In genomic region chr11:103055174-103055890, GRCh38 we compare ENCODE assay signal across 8 cellular contexts. TPM values are rescaled to one million over a fixed set of nuclear protein-coding genes. Genes with fewer than 3 reads are reported as not detected.
A peak's percentile ranks its signal among the peaks of the same experiment; 100 is the strongest.
DNase-seq lines count a peak whose midpoint lies in the region; ATAC-seq, FAIRE-seq and TF ChIP-seq lines count a peak whose summit lies in the region.

No MANE protein-coding gene starts in this region.

- no peak overlapping the region for H3K27ac Mint-ChIP-seq in activated CD4-positive, alpha-beta T cell treated with anti-CD3 and anti-CD28 coated beads, Interleukin-2, amount 10 ng/mL, durations not matched to agents 24 days and 14 days

- TF ChIP-seq CTCF in adrenal gland (IDR thresholded peaks at IDR 0.05) (peak; percentile 59 to 72 (median 65)), keratinocyte (optimal IDR thresholded peaks at IDR 0.05 in 1 of 3, IDR thresholded peaks at IDR 0.05 in 1 of 3, conservative IDR thresholded peaks at IDR 0.05 in 1 of 3; ENCODE audit: extremely low read depth in 1 of 3, insufficient read depth in 2 of 3, low read length in 3 of 3) (peak in 2 of 3 experiments; percentile 38), thyroid gland (IDR thresholded peaks at IDR 0.05) (peak in 3 of 6 experiments; percentile 22 to 62 (median 43))

- H3K27me3 Mint-ChIP-seq in activated CD4-positive, alpha-beta T cell treated with anti-CD3 and anti-CD28 coated beads, Interleukin-2, amount 10 ng/mL, durations not matched to agents 24 days and 14 days, result no peaks in the 10 kb centered on the region

- no peak overlapping the region for H3K9ac ChIP-seq in keratinocyte (ENCODE audit: control insufficient read depth, extremely low read depth, insufficient read depth, low read length)

- dilution Hi-C loops in keratinocyte (cut with MboI; ENCODE audit: extremely low pct_ligation_motif_present, low sequenced_read_pairs), result no loop called here

- no peaks in the 10 kb centered on the region for H4K20me1 ChIP-seq in keratinocyte (ENCODE audit: control insufficient read depth, extremely low read depth, insufficient read depth, low read length)

- peaks cover 5% of the 10 kb centered on the region for H3K4me1 Mint-ChIP-seq in activated CD4-positive, alpha-beta T cell treated with anti-CD3 and anti-CD28 coated beads, Interleukin-2, amount 10 ng/mL, durations not matched to agents 24 days and 14 days

- FAIRE-seq in keratinocyte (lab: Jason Lieb, UNC), result peak; percentile 36

- intact Hi-C loops in activated CD4-positive, alpha-beta T cell treated with anti-CD3 and anti-CD28 coated beads, Interleukin-2, amount 10 ng/mL, durations not matched to agents 24 days and 14 days (cut with micrococcal nuclease), result loop anchor here (1.0 to 10.0 kb wide), 4 partner anchors 19 to 321 kb away; no protein-coding TSS in a partner anchor
- intact Hi-C loops in adrenal gland (cut with DNase I) (no loop called here), posterior cingulate gyrus (cut with DNase I) (loop anchor here (10.0 kb wide), 1 partner anchor 141 kb away; no protein-coding TSS in a partner anchor), thyroid gland (cut with DNase I) (no loop called here)

- H3K79me2 ChIP-seq in keratinocyte (ENCODE audit: control insufficient read depth, insufficient read depth, low read length), result no peaks in the 10 kb centered on the region

- no peak for TF ChIP-seq POLR2A in adrenal gland (IDR thresholded peaks at IDR 0.05)
- TF ChIP-seq POLR2A in thyroid gland (IDR thresholded peaks at IDR 0.05), result no peak

- H3K36me3 ChIP-seq in adrenal gland (replicated peaks in 1 of 2), result no peaks in the 10 kb centered on the region
- peaks cover 0 to 3% of the 10 kb centered on the region in 2 experiments for H3K36me3 ChIP-seq in keratinocyte (ENCODE audit: control insufficient read depth in 2 of 2, extremely low read depth in 1 of 2, insufficient read depth in 2 of 2, low read length in 2 of 2)
- no peaks in the 10 kb centered on the region for H3K36me3 ChIP-seq in thyroid gland

- H3K4me3 ChIP-seq in adrenal gland (no peak overlapping the region), keratinocyte (ENCODE audit: control insufficient read depth in 2 of 3, extremely low read depth in 1 of 3, insufficient read depth in 2 of 3, low read depth in 1 of 3, low read length in 3 of 3) (no peak overlapping the region), thyroid gland (replicated peaks in 1 of 3) (no peak overlapping the region)

- H3K9me1 ChIP-seq in keratinocyte (ENCODE audit: control insufficient read depth, extremely low read depth, insufficient read depth, low read length), result no peaks in the 10 kb centered on the region

- H3K27me3 ChIP-seq in adrenal gland (no peaks in the 10 kb centered on the region), keratinocyte (ENCODE audit: control insufficient read depth, extremely low read depth, insufficient read depth, low read length) (no peaks in the 10 kb centered on the region), thyroid gland (no peaks in the 10 kb centered on the region)

- no peaks in the 10 kb centered on the region for H3K9me3 ChIP-seq in adrenal gland (replicated peaks in 1 of 3)
- no peaks in the 10 kb centered on the region for H3K9me3 ChIP-seq in keratinocyte (ENCODE audit: control insufficient read depth, low read depth, low read length)
- H3K9me3 ChIP-seq in thyroid gland, result no peaks in the 10 kb centered on the region

- peaks cover 11% of the 10 kb centered on the region for H3K36me3 Mint-ChIP-seq in activated CD4-positive, alpha-beta T cell treated with anti-CD3 and anti-CD28 coated beads, Interleukin-2, amount 10 ng/mL, durations not matched to agents 24 days and 14 days (ENCODE audit: low read depth)

- 32 to 41% (median 33%) methylated on average over 3 of the region's 3 CpGs for WGBS in adrenal gland, 4 donors
- WGBS in thyroid gland, 2 donors, result 47 to 54% methylated on average over 3 of the region's 3 CpGs

- H3K4me2 ChIP-seq in keratinocyte (ENCODE audit: control insufficient read depth, extremely low read depth, insufficient read depth, low read depth, low read length), result no peak overlapping the region

- no peaks in the 10 kb centered on the region for H3K9me3 Mint-ChIP-seq in activated CD4-positive, alpha-beta T cell treated with anti-CD3 and anti-CD28 coated beads, Interleukin-2, amount 10 ng/mL, durations not matched to agents 24 days and 14 days

- H2AFZ ChIP-seq in keratinocyte (ENCODE audit: control insufficient read depth, low read length), result no peak overlapping the region

- DNase-seq in activated CD4-positive, alpha-beta T cell treated with anti-CD3 and anti-CD28 coated beads, Interleukin-2, amount 10 ng/mL, durations not matched to agents 24 days and 14 days, result peak; percentile 64
- no peak for DNase-seq in activated CD4-positive, alpha-beta T cell treated with anti-CD3 and anti-CD28 coated beads for 48 hours
- DNase-seq in NCI-H1092 treated with DMSO at 0.1 percent for 48 hours (lab: John Stamatoyannopoulos, UW) (peak; percentile 27), adrenal gland (no peak), keratinocyte (ENCODE audit: low read depth, low spot score) (no peak), posterior cingulate gyrus (no peak), thyroid gland (no peak)

- no peak overlapping the region for H3K4me3 Mint-ChIP-seq in activated CD4-positive, alpha-beta T cell treated with anti-CD3 and anti-CD28 coated beads, Interleukin-2, amount 10 ng/mL, durations not matched to agents 24 days and 14 days

- H3K27ac ChIP-seq in adrenal gland (no peak overlapping the region), keratinocyte (ENCODE audit: control insufficient read depth, insufficient read depth, low read length) (no peak overlapping the region), thyroid gland (no peak overlapping the region)

- ATAC-seq in GM21723 (IDR thresholded peaks at IDR 0.05; ENCODE audit: unreplicated experiment), result peak; percentile 68

- H3K4me1 ChIP-seq in adrenal gland (replicated peaks in 1 of 2) (no peaks in the 10 kb centered on the region), keratinocyte (ENCODE audit: control insufficient read depth, extremely low read depth, insufficient read depth, low read length) (no peaks in the 10 kb centered on the region), thyroid gland (no peaks in the 10 kb centered on the region)

RNA-seq across cellular contexts. Expression of gene DCUN1D5, which starts 36.6 kb away (rescaled TPM):
- 87.1 TPM in 2 replicates for total RNA-seq in activated CD4-positive, alpha-beta T cell treated with anti-CD3 and anti-CD28 coated beads, Interleukin-2, amount 10 ng/mL, durations not matched to agents 24 days and 14 days
- total RNA-seq in adrenal gland, result 10 to 100 TPM; 17.6 to 89.7 (median 26.5) TPM
- 10 to 100 TPM in 2 of 3 donors, 1 to 10 TPM in 1; 9.2 to 33.6 (median 11.7) TPM for polyA plus RNA-seq in adrenal gland
- polyA plus RNA-seq in keratinocyte, result 52.1 to 95.6 TPM (median 64.0 TPM) in 3 replicates
- 31.2 TPM for polyA plus RNA-seq in keratinocyte (2011; ENCODE audit: low read depth)
- polyA plus RNA-seq in keratinocyte (2011; cell fraction: cytosol; rRNA removed), result 66.6 and 98.8 TPM in 2 replicates
- polyA plus RNA-seq in keratinocyte (2011; cell fraction: nucleus; rRNA removed), result 42.0 and 51.3 TPM in 2 replicates
- polyA plus RNA-seq in keratinocyte (2012; ENCODE audit: low replicate concordance), result 57.3 and 78.7 TPM in 2 replicates
- polyA minus RNA-seq in keratinocyte, result 7.1 to 31.2 TPM (median 11.6 TPM) in 3 replicates
- polyA minus RNA-seq in keratinocyte (2011; cell fraction: cytosol; rRNA and poly(A)+ RNA removed), result 42.0 TPM
- polyA minus RNA-seq in keratinocyte (2011; cell fraction: nucleus; rRNA and poly(A)+ RNA removed), result 18.9 and 21.1 TPM in 2 replicates
- total RNA-seq in thyroid gland, result 10 to 100 TPM; 27.4 to 44.9 (median 36.8) TPM

RNA-seq across cellular contexts. Expression of gene DYNC2H1, which starts 53.9 kb away (rescaled TPM):
- total RNA-seq in activated CD4-positive, alpha-beta T cell treated with anti-CD3 and anti-CD28 coated beads, Interleukin-2, amount 10 ng/mL, durations not matched to agents 24 days and 14 days, result 0.30 and 0.64 TPM in 2 replicates
- total RNA-seq in adrenal gland (10 to 100 TPM; 12.8 to 24.5 (median 16.9) TPM), thyroid gland (10 to 100 TPM; 36.9 to 41.2 (median 40.0) TPM)
- polyA plus RNA-seq in adrenal gland (10 to 100 TPM; 11.0 to 30.6 (median 30.4) TPM), keratinocyte (10.3 to 18.5 TPM (median 15.2 TPM) in 3 replicates)
- 20.9 TPM for polyA plus RNA-seq in keratinocyte (2011; ENCODE audit: low read depth)
- polyA plus RNA-seq in keratinocyte (2011; cell fraction: cytosol; rRNA removed), result 5.3 and 11.3 TPM in 2 replicates
- polyA plus RNA-seq in keratinocyte (2011; cell fraction: nucleus; rRNA removed), result 39.9 and 43.5 TPM in 2 replicates
- 5.0 and 10.9 TPM in 2 replicates for polyA plus RNA-seq in keratinocyte (2012; ENCODE audit: low replicate concordance)
- 3.0 to 59.1 TPM (median 28.8 TPM) in 3 replicates for polyA minus RNA-seq in keratinocyte
- 11.5 TPM for polyA minus RNA-seq in keratinocyte (2011; cell fraction: cytosol; rRNA and poly(A)+ RNA removed)
- polyA minus RNA-seq in keratinocyte (2011; cell fraction: nucleus; rRNA and poly(A)+ RNA removed), result 43.9 and 86.3 TPM in 2 replicates

Comparison
In these comparisons a context has a peak if more than half of its experiments do, and no peak if none do; other contexts are left out.
1. DNase-seq: peak in activated CD4-positive, alpha-beta T cell treated with anti-CD3 and anti-CD28 coated beads, Interleukin-2, amount 10 ng/mL, durations not matched to agents 24 days and 14 days (single experiment) and NCI-H1092 treated with DMSO at 0.1 percent for 48 hours (single experiment); none in activated CD4-positive, alpha-beta T cell treated with anti-CD3 and anti-CD28 coated beads for 48 hours (single experiment), adrenal gland (0 of 7), keratinocyte (single experiment), posterior cingulate gyrus (0 of 10) and thyroid gland (0 of 2).
2. intact Hi-C loops: an anchor here in activated CD4-positive, alpha-beta T cell treated with anti-CD3 and anti-CD28 coated beads, Interleukin-2, amount 10 ng/mL, durations not matched to agents 24 days and 14 days (1.0 to 10.0 kb wide) and posterior cingulate gyrus (10.0 kb wide); none called in adrenal gland and thyroid gland.